15 cellular contexts compared by ENCODE assay signal in genomic region chr10:29604291-29604825, GRCh38. TPM values are rescaled to one million over a fixed set of nuclear protein-coding genes. Genes with fewer than 3 reads are reported as not detected.
A peak's percentile ranks its signal among the peaks of the same experiment; 100 is the strongest.
DNase-seq lines count a peak whose midpoint lies in the region; ATAC-seq and TF ChIP-seq lines count a peak whose summit lies in the region.
"Had no signal": no experiment of that assay in that cellular context is flagged by ENCODE, and none has a peak within 500 bp of the region (broad histone marks: within the 10 kb centered on the region; RNA-seq: fewer than 3 reads in every experiment).

No MANE protein-coding gene starts in this region.

- H3K4me1 Mint-ChIP-seq in central memory CD8-positive, alpha-beta T cell, result peaks cover 4% of the 10 kb centered on the region
- H3K4me1 Mint-ChIP-seq in type B pancreatic cell (ENCODE audit: unreplicated experiment) (peaks cover 28% of the 10 kb centered on the region), natural killer cell (peaks cover 5 to 10% of the 10 kb centered on the region in 2 donors)
- H3K4me1 Mint-ChIP-seq: CD8-positive, alpha-beta memory T cell had no signal

- no peaks in the 10 kb centered on the region for H3K36me3 Mint-ChIP-seq in central memory CD8-positive, alpha-beta T cell (ENCODE audit: insufficient read depth)
- H3K36me3 Mint-ChIP-seq in type B pancreatic cell (peaks cover 15% of the 10 kb centered on the region), natural killer cell (no peaks in the 10 kb centered on the region)
- H3K36me3 Mint-ChIP-seq: CD8-positive, alpha-beta memory T cell had no signal

- H3K27me3 ChIP-seq in sigmoid colon, result no peaks in the 10 kb centered on the region
- H3K27me3 ChIP-seq: BLaER1 had no signal

- no peaks in the 10 kb centered on the region for H3K27me3 Mint-ChIP-seq in central memory CD8-positive, alpha-beta T cell
- H3K27me3 Mint-ChIP-seq in type B pancreatic cell (no peaks in the 10 kb centered on the region), natural killer cell (ENCODE audit: low read depth in 2 of 2) (no peaks in the 10 kb centered on the region)
- H3K27me3 Mint-ChIP-seq: CD8-positive, alpha-beta memory T cell had no signal

- H3K27ac ChIP-seq in sigmoid colon, result peak overlapping the region in 3 of 4 donors; percentile 14 to 43 (median 34)
- H3K27ac ChIP-seq: 22Rv1, BLaER1 had no signal

- H3K4me3 ChIP-seq in sigmoid colon, result no peak overlapping the region
- H3K4me3 ChIP-seq: BLaER1, GM23338 had no signal

- intact Hi-C loops in sigmoid colon (cut with DNase I) (no loop called here), natural killer cell (cut with micrococcal nuclease) (no loop called here)

- no peaks in the 10 kb centered on the region for H3K9me3 ChIP-seq in sigmoid colon

- TF ChIP-seq CTCF in sigmoid colon (IDR thresholded peaks at IDR 0.05) (no peak), type B pancreatic cell (conservative IDR thresholded peaks at IDR 0.05) (no peak), natural killer cell (IDR thresholded peaks at IDR 0.05) (no peak)

- no peaks in the 10 kb centered on the region for H3K9me3 Mint-ChIP-seq in central memory CD8-positive, alpha-beta T cell
- no peaks in the 10 kb centered on the region for H3K9me3 Mint-ChIP-seq in type B pancreatic cell
- H3K9me3 Mint-ChIP-seq in natural killer cell, result no peaks in the 10 kb centered on the region
- H3K9me3 Mint-ChIP-seq: CD8-positive, alpha-beta memory T cell had no signal

- ATAC-seq in central memory CD8-positive, alpha-beta T cell (replicated peaks; ENCODE audit: extremely low read depth, poor library complexity, severe bottlenecking), result no peak
- ATAC-seq in natural killer cell, result no peak
- ATAC-seq in GM18517 (IDR thresholded peaks at IDR 0.05; ENCODE audit: unreplicated experiment), result no peak
- ATAC-seq: GM23338 had no signal

- H3K4me3 Mint-ChIP-seq in central memory CD8-positive, alpha-beta T cell, result no peak overlapping the region
- H3K4me3 Mint-ChIP-seq in type B pancreatic cell (no peak overlapping the region), natural killer cell (no peak overlapping the region)
- H3K4me3 Mint-ChIP-seq: CD8-positive, alpha-beta memory T cell; GM23338 had no signal

- peak overlapping the region; percentile 55 for H3K27ac Mint-ChIP-seq in central memory CD8-positive, alpha-beta T cell (ENCODE audit: low read depth)
- H3K27ac Mint-ChIP-seq in type B pancreatic cell (no peak overlapping the region), natural killer cell (no peak overlapping the region)
- H3K27ac Mint-ChIP-seq: CD8-positive, alpha-beta memory T cell; GM23338 had no signal

- TF ChIP-seq EP300 in sigmoid colon (IDR thresholded peaks at IDR 0.05), result no peak

- DNase-seq in DMS53 (lab: John Stamatoyannopoulos, UW) (peak; percentile 42), DMS53 treated with DMSO at 0.1 percent for 48 hours (lab: John Stamatoyannopoulos, UW; ENCODE audit: unreplicated experiment) (no peak), sigmoid colon (peak; percentile 46), type B pancreatic cell (ENCODE audit: extremely low spot score, unreplicated experiment) (peak; percentile 15), anterior cingulate cortex (lab: John Stamatoyannopoulos, UW) (no peak), natural killer cell (no peak)
- DNase-seq in central memory CD8-positive, alpha-beta T cell (ENCODE audit: low spot score in 2 of 2), result no peak
- DNase-seq: AML-193; Caco-2; CD8-positive, alpha-beta memory T cell; H7 had no signal

- H3K4me1 ChIP-seq in sigmoid colon, result peaks cover 0 to 99% (median 83%) of the 10 kb centered on the region in 4 donors
- H3K4me1 ChIP-seq: Caco-2 had no signal

- no peak for TF ChIP-seq POLR2A in sigmoid colon (IDR thresholded peaks at IDR 0.05)

- peaks cover 0 to 31% (median 12%) of the 10 kb centered on the region in 4 donors for H3K36me3 ChIP-seq in sigmoid colon

- WGBS in sigmoid colon, 2 donors, result 92 to 96% methylated on average over 9 of the region's 9 CpGs

RNA-seq across cellular contexts. Expression of gene SVIL, which starts 30.4 kb away (rescaled TPM):
- 1,000 to 10,000 TPM in 1 of 4 donors, 100 to 1,000 TPM in 3; 637 to 1,443 (median 763) TPM for total RNA-seq in sigmoid colon
- 10 to 100 TPM in 2 of 3 donors, 1 to 10 TPM in 1; 8.3 to 42.5 (median 10.8) TPM for polyA plus RNA-seq in sigmoid colon
- total RNA-seq in type B pancreatic cell (ENCODE audit: low replicate concordance), result 171 and 195 TPM in 2 replicates
- 10 to 100 TPM; 24.9 to 57.2 (median 33.5) TPM for total RNA-seq in natural killer cell

Comparison
In these comparisons a context has a peak if more than half of its experiments do, and no peak if none do; other contexts are left out.
1. DNase-seq: peak in DMS53 (single experiment), sigmoid colon (single experiment) and type B pancreatic cell (single experiment); none in DMS53 treated with DMSO at 0.1 percent for 48 hours (single experiment), central memory CD8-positive, alpha-beta T cell (0 of 2), anterior cingulate cortex (0 of 58) and natural killer cell (single experiment).